ENCODE assay signal across 13 cellular contexts in genomic region chr2:120596990-120597594, GRCh38.
DNase-seq lines count a peak whose midpoint lies in the region; ATAC-seq, FAIRE-seq and TF ChIP-seq lines count a peak whose summit lies in the region.
"Had no signal": no experiment of that assay in that cellular context is flagged by ENCODE, and none has a peak within 500 bp of the region (broad histone marks: within the 10 kb centered on the region; RNA-seq: fewer than 3 reads in every experiment).

No MANE protein-coding gene starts in this region.

- 50% methylated on average over 12 of the region's 12 CpGs for WGBS in pancreas, 2 donors

- no peaks in the 10 kb centered on the region for H3K36me3 ChIP-seq in pancreas

- H3K9me3 ChIP-seq in pancreas, result no peaks in the 10 kb centered on the region

- in situ Hi-C loops in KBM-7 (cut with MboI; ENCODE audit: low pct_unique_long_range_greater_than_20kb, low sequenced_read_pairs), result no loop called here

- no peaks in the 10 kb centered on the region for H3K4me1 ChIP-seq in pancreas

- peak overlapping the region in 2 of 4 donors; percentile 52 to 53 for H3K27ac ChIP-seq in pancreas

- DNase-seq in Ammon's horn (ENCODE audit: low spot score), result peak; percentile 54
- peak; percentile 72 for DNase-seq in SKM-1 (lab: John Stamatoyannopoulos, UW; ENCODE audit: unreplicated experiment)
- peak; percentile 78 for DNase-seq in fibroblast of villous mesenchyme (ENCODE audit: low read depth)
- peak in 1 of 6 donors; percentile 20 for DNase-seq in pancreas
- DNase-seq in NCI-H1930 (lab: John Stamatoyannopoulos, UW), result no peak
- no peak for DNase-seq in KBM-7
- DNase-seq in ecto neural progenitor cell (ENCODE audit: low spot score), result no peak
- DNase-seq in NCI-H2196 treated with DMSO at 0.1 percent for 48 hours (lab: John Stamatoyannopoulos, UW; ENCODE audit: unreplicated experiment), result no peak
- DNase-seq: activated naive CD4-positive, alpha-beta T cell treated with anti-CD3 and anti-CD28 coated beads, Interleukin-2, amount 50 U/mL, for 16 hours; CD8-positive, alpha-beta memory T cell; NCI-H1048; stimulated activated CD4-positive, alpha-beta T cell treated with anti-CD3 and anti-CD28 coated beads, Interleukin-2, amount 100 ng/mL, for 48 hours; T1000 had no signal

- no peak for FAIRE-seq in pancreas (lab: Jason Lieb, UNC)

- no peaks in the 10 kb centered on the region for H3K27me3 ChIP-seq in pancreas

- ATAC-seq in pancreas, result peak in 3 of 4 donors; percentile 69 to 77 (median 70)

- no peak overlapping the region for H3K4me3 ChIP-seq in fibroblast of villous mesenchyme (ENCODE audit: low read depth, low read length)
- H3K4me3 ChIP-seq in pancreas, result no peak overlapping the region

- intact Hi-C loops in pancreas (cut with DNase I), result no loop called here

- TF ChIP-seq CTCF in fibroblast of villous mesenchyme (IDR thresholded peaks at IDR 0.05; ENCODE audit: insufficient read depth, low read depth, low read length) (no peak), pancreas (IDR thresholded peaks at IDR 0.05) (no peak)

Comparison
In these comparisons a context has a peak if more than half of its experiments do, and no peak if none do; other contexts are left out.
1. DNase-seq: peak in Ammon's horn (single experiment), SKM-1 (single experiment) and fibroblast of villous mesenchyme (single experiment); none in NCI-H1930 (0 of 2), KBM-7 (single experiment), ecto neural progenitor cell (single experiment) and NCI-H2196 treated with DMSO at 0.1 percent for 48 hours (single experiment).